ENCODE assay signal across 8 cellular contexts in genomic region chr11:114036156-114036811, GRCh38. TPM values are rescaled to one million over a fixed set of nuclear protein-coding genes. Genes with fewer than 3 reads are reported as not detected.
DNase-seq lines count a peak whose midpoint lies in the region; ATAC-seq and TF ChIP-seq lines count a peak whose summit lies in the region.

No MANE protein-coding gene starts in this region.

- no peaks in the 10 kb centered on the region for H3K9me3 ChIP-seq in mucosa of descending colon

- H3K36me3 ChIP-seq in mucosa of descending colon (ENCODE audit: low read depth): no peaks in the 10 kb centered on the region

- H3K4me3 ChIP-seq in epithelial cell of proximal tubule (ENCODE audit: low read depth, low read length): peak overlapping the region; percentile 48
- no peak overlapping the region for H3K4me3 ChIP-seq in mucosa of descending colon

- peak; percentile 52; the same call in 1 of the 2 replicates for TF ChIP-seq CTCF in GM12874 (IDR thresholded peaks at IDR 0.05; ENCODE audit: insufficient read depth, low read depth, low read length)
- TF ChIP-seq CTCF in epithelial cell of proximal tubule (conservative IDR thresholded peaks at IDR 0.05; ENCODE audit: low read depth, low read length): peak; percentile 88
- TF ChIP-seq CTCF in mucosa of descending colon (IDR thresholded peaks at IDR 0.05): peak; percentile 80

- intact Hi-C loops in mucosa of descending colon (cut with DNase I, micrococcal nuclease): loop anchor here (5.0 kb wide), 1 partner anchor 226 kb away; no protein-coding TSS in a partner anchor

- peaks cover 16% of the 10 kb centered on the region for H3K4me1 ChIP-seq in mucosa of descending colon (ENCODE audit: low read depth)

- DNase-seq in NCI-H82 treated with DMSO at 0.1 percent for 48 hours (lab: John Stamatoyannopoulos, UW; ENCODE audit: unreplicated experiment): peak; percentile 3
- DNase-seq in activated T-cell treated with anti-CD3 and anti-CD28 coated beads for 24 hours (ENCODE audit: low read depth): peak; percentile 39
- DNase-seq in epithelial cell of proximal tubule (ENCODE audit: low read depth): no peak
- peak; percentile 82 to 89 (median 86) for DNase-seq in mucosa of descending colon
- DNase-seq in stimulated activated CD8-positive, alpha-beta memory T cell treated with anti-CD3 and anti-CD28 coated beads, Interleukin-4, amount 100 ng/mL, for 48 hours: peak; percentile 70
- no peak for DNase-seq in SIG-M5 (lab: John Stamatoyannopoulos, UW)
- no peak for DNase-seq in NAMALWA (ENCODE audit: low spot score)

- peak; percentile 89 for ATAC-seq in mucosa of descending colon

RNA-seq across cellular contexts. Expression of gene ZBTB16, which starts 23.2 kb away (rescaled TPM):
- total RNA-seq in epithelial cell of proximal tubule (0.17 TPM in 1 of 2 replicates, not detected in the other), mucosa of descending colon (10 to 100 TPM in 2 of 3 donors, 1 to 10 TPM in 1; 4.9 to 82.1 (median 48.8) TPM)

Comparison
In these comparisons a context has a peak if more than half of its experiments do, and no peak if none do; other contexts are left out.
1. DNase-seq: peak in NCI-H82 treated with DMSO at 0.1 percent for 48 hours (single experiment), activated T-cell treated with anti-CD3 and anti-CD28 coated beads for 24 hours (single experiment), mucosa of descending colon (3 of 3) and stimulated activated CD8-positive, alpha-beta memory T cell treated with anti-CD3 and anti-CD28 coated beads, Interleukin-4, amount 100 ng/mL, for 48 hours (single experiment); none in epithelial cell of proximal tubule (single experiment), SIG-M5 (single experiment) and NAMALWA (single experiment).
2. Peak in every context shown above with its lines, with median percentiles within 50 percentile points of each other: CTCF ChIP-seq.